ENCODE assay signal across 7 cellular contexts in the genomic region with DNA sequence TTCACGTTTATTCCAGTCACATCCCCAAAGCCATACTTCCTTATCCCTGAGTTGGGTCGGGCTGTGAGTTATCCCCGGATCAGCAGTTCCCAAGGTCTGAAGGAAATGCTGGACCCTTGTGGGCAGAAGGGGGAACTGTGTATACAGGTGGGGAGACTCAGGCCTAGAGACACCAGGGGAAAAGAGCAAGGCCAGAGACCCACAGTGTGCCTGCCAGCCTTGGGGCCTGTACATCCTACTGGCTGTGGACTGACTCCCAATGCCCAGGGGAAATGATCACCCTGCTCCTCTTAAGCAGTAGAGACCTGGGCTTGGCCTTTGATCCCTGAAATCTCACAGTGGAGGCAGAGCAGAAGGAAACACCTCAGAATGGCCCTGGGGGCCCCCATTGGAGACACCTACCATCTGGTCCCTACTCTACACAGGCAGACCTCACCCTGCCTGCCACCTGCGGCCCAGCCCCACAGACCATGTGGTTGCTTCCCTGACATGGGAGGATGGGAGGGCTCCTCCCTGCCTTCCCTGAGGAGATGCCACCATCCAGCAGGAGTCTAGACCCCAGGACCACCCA. TPM values are rescaled to one million over a fixed set of nuclear protein-coding genes. Genes with fewer than 3 reads are reported as not detected.
DNase-seq lines count a peak whose midpoint lies in the region; ATAC-seq and TF ChIP-seq lines count a peak whose summit lies in the region.

No MANE protein-coding gene starts in this region.

- H3K4me3 ChIP-seq in HFF-Myc (replicated peaks; ENCODE audit: low read depth, low read length) (peak overlapping the region; percentile 76), iPS-18c (ENCODE audit: insufficient read depth, low read depth, low read length) (0 out of 2 replicates have a peak overlapping the region, but pooled peaks have one; percentile 15)

- peak overlapping the region; percentile 93 for H3K27ac Mint-ChIP-seq in activated T-helper 17 cell treated with anti-CD3 and anti-CD28 coated beads, Interleukin-2, amount 50 U/mL, for 72 hours
- H3K27ac Mint-ChIP-seq in stimulated activated naive CD8-positive, alpha-beta T cell treated with anti-CD3 and anti-CD28 coated beads, Interleukin-15, amount 100 ng/mL, for 72 hours: peak overlapping the region in 1 of 2 donors; percentile 59

- peaks cover 6% of the 10 kb centered on the region for H3K4me1 Mint-ChIP-seq in activated T-helper 17 cell treated with anti-CD3 and anti-CD28 coated beads, Interleukin-2, amount 50 U/mL, for 72 hours
- peaks cover 24% of the 10 kb centered on the region for H3K4me1 Mint-ChIP-seq in stimulated activated naive CD8-positive, alpha-beta T cell treated with anti-CD3 and anti-CD28 coated beads, Interleukin-15, amount 100 ng/mL, for 72 hours

- H3K9me3 ChIP-seq in iPS-18c (ENCODE audit: control insufficient read depth, insufficient read depth, low read length): no peaks in the 10 kb centered on the region

- peak overlapping the region; percentile 93 for H3K4me3 Mint-ChIP-seq in activated T-helper 17 cell treated with anti-CD3 and anti-CD28 coated beads, Interleukin-2, amount 50 U/mL, for 72 hours
- H3K4me3 Mint-ChIP-seq in stimulated activated naive CD8-positive, alpha-beta T cell treated with anti-CD3 and anti-CD28 coated beads, Interleukin-15, amount 100 ng/mL, for 72 hours: peak overlapping the region; percentile 84 to 94

- H3K27me3 Mint-ChIP-seq in activated T-helper 17 cell treated with anti-CD3 and anti-CD28 coated beads, Interleukin-2, amount 50 U/mL, for 72 hours: no peaks in the 10 kb centered on the region
- no peaks in the 10 kb centered on the region for H3K27me3 Mint-ChIP-seq in stimulated activated naive CD8-positive, alpha-beta T cell treated with anti-CD3 and anti-CD28 coated beads, Interleukin-15, amount 100 ng/mL, for 72 hours

- no peak for TF ChIP-seq CTCF in HFF-Myc (IDR thresholded peaks at IDR 0.05; ENCODE audit: low read depth, low read length, missing control alignments)

- no peak for ATAC-seq in activated T-helper 17 cell treated with anti-CD3 and anti-CD28 coated beads, Interleukin-2, amount 50 U/mL, for 72 hours (replicated peaks)
- ATAC-seq in stimulated activated naive CD8-positive, alpha-beta T cell treated with anti-CD3 and anti-CD28 coated beads, Interleukin-15, amount 100 ng/mL, for 72 hours: no peak
- ATAC-seq in HG02885 (IDR thresholded peaks at IDR 0.05; ENCODE audit: poor library complexity, unreplicated experiment): no peak

- no peaks in the 10 kb centered on the region for H3K36me3 Mint-ChIP-seq in activated T-helper 17 cell treated with anti-CD3 and anti-CD28 coated beads, Interleukin-2, amount 50 U/mL, for 72 hours (ENCODE audit: low read depth)

- no peaks in the 10 kb centered on the region for H3K9me3 Mint-ChIP-seq in activated T-helper 17 cell treated with anti-CD3 and anti-CD28 coated beads, Interleukin-2, amount 50 U/mL, for 72 hours
- H3K9me3 Mint-ChIP-seq in stimulated activated naive CD8-positive, alpha-beta T cell treated with anti-CD3 and anti-CD28 coated beads, Interleukin-15, amount 100 ng/mL, for 72 hours: no peaks in the 10 kb centered on the region

- DNase-seq in HFF-Myc (ENCODE audit: extremely low read depth, low read depth) (no peak), NCI-H187 treated with DMSO at 0.1 percent for 48 hours (lab: John Stamatoyannopoulos, UW) (no peak), D341Med (ENCODE audit: low spot score) (no peak)
- no peak for DNase-seq in stimulated activated naive CD8-positive, alpha-beta T cell treated with anti-CD3 and anti-CD28 coated beads, Interleukin-15, amount 100 ng/mL, for 72 hours

RNA-seq across cellular contexts. Expression of gene SELENOM, which starts 1.3 kb away (rescaled TPM):
- total RNA-seq in activated T-helper 17 cell treated with anti-CD3 and anti-CD28 coated beads, Interleukin-2, amount 50 U/mL, for 72 hours: 10 to 100 TPM in 1 of 2 donors, 1 to 10 TPM in 1; 4.5 to 20.4 TPM

RNA-seq across cellular contexts. Expression of gene INPP5J, which starts 16.7 kb away (rescaled TPM):
- under 1 TPM; 0.09 to 0.34 TPM for total RNA-seq in activated T-helper 17 cell treated with anti-CD3 and anti-CD28 coated beads, Interleukin-2, amount 50 U/mL, for 72 hours

RNA-seq across cellular contexts. Expression of gene SMTN, which starts 25.0 kb away (rescaled TPM):
- total RNA-seq in activated T-helper 17 cell treated with anti-CD3 and anti-CD28 coated beads, Interleukin-2, amount 50 U/mL, for 72 hours: 10 to 100 TPM; 42.6 to 58.4 TPM

RNA-seq across cellular contexts. Expression of gene PLA2G3, which starts 34.2 kb away (rescaled TPM):
- total RNA-seq in activated T-helper 17 cell treated with anti-CD3 and anti-CD28 coated beads, Interleukin-2, amount 50 U/mL, for 72 hours: not detected

RNA-seq across cellular contexts. Expression of gene RNF185, which starts 53.9 kb away (rescaled TPM):
- total RNA-seq in activated T-helper 17 cell treated with anti-CD3 and anti-CD28 coated beads, Interleukin-2, amount 50 U/mL, for 72 hours: 10 to 100 TPM; 19.3 to 24.6 TPM
